Comparison of ENCODE assay signal across 16 cellular contexts in the genomic region with DNA sequence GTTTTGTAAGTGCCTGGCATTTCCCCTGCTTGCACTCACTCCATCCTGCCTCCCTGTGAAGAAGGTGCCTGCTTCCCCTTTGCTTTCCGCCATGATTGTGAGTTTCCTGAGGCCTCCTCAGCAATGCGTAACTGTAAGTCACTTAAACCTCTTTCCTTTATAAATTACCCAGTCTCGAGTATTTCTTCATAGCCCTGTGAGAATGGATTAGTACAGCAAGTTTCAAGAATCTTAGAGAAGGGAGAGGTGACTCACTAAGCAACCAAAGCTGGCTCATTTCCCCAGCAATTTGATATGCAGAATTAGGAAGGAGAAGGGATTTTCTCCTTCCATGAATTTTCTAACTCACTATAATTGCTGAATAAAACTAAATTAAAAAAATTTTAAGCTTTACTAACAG.
A peak's percentile ranks its signal among the peaks of the same experiment; 100 is the strongest.
DNase-seq lines count a peak whose midpoint lies in the region; ATAC-seq and TF ChIP-seq lines count a peak whose summit lies in the region.
"Had no signal": no experiment of that assay in that cellular context is flagged by ENCODE, and none has a peak within 500 bp of the region (broad histone marks: within the 10 kb centered on the region; RNA-seq: fewer than 3 reads in every experiment).

No MANE protein-coding gene starts in this region.

- H3K4me3 ChIP-seq in brain microvascular endothelial cell (ENCODE audit: low read depth, low read length) (no peak overlapping the region), Peyer's patch (no peak overlapping the region)

- no peaks in the 10 kb centered on the region for H3K36me3 ChIP-seq in brain microvascular endothelial cell (replicated peaks)
- H3K36me3 ChIP-seq in Peyer's patch: no peaks in the 10 kb centered on the region

- TF ChIP-seq CTCF in brain microvascular endothelial cell (IDR thresholded peaks at IDR 0.05; ENCODE audit: low read depth, low read length, missing control alignments) (no peak), Peyer's patch (IDR thresholded peaks at IDR 0.05) (no peak)

- DNase-seq in A172 (ENCODE audit: low spot score) (peak; percentile 49), NCI-H460 (ENCODE audit: extremely low read depth, low read depth) (peak; percentile 30), brain microvascular endothelial cell (peak; percentile 11), fibroblast of the conjunctiva (ENCODE audit: low read depth) (peak; percentile 59), Peyer's patch (no peak), NK-92 (lab: John Stamatoyannopoulos, UW; ENCODE audit: unreplicated experiment) (no peak)
- DNase-seq: activated naive CD4-positive, alpha-beta T cell; CD4-positive, CD25-positive, alpha-beta regulatory T cell; HFFc6; Karpas-422; NCI-H446 treated with DMSO at 0.1 percent for 48 hours; T-cell had no signal

- H3K9me3 ChIP-seq in Peyer's patch: no peaks in the 10 kb centered on the region

- no peaks in the 10 kb centered on the region for H3K4me1 ChIP-seq in Peyer's patch

- no peak for ATAC-seq in GM21526 (IDR thresholded peaks at IDR 0.05; ENCODE audit: low FRiP score, unreplicated experiment)
- no peak for ATAC-seq in HG02610 (IDR thresholded peaks at IDR 0.05; ENCODE audit: unreplicated experiment)
- ATAC-seq: activated CD4-positive, CD25-positive, alpha-beta regulatory T cell treated with anti-CD3 and anti-CD28 coated beads, Interleukin-2, amount 50 U/mL, for 24 hours; left lobe of liver; T-cell had no signal

- no peaks in the 10 kb centered on the region for H3K27me3 ChIP-seq in brain microvascular endothelial cell (replicated peaks)
- no peaks in the 10 kb centered on the region for H3K27me3 ChIP-seq in Peyer's patch

- in situ Hi-C loops in brain microvascular endothelial cell (cut with HindIII; ENCODE audit: low pct_ligation_motif_present, low sequenced_read_pairs): no loop called here

- H3K27ac ChIP-seq in brain microvascular endothelial cell: no peak overlapping the region
- H3K27ac ChIP-seq in Peyer's patch: no peak overlapping the region

- TF ChIP-seq POLR2A in Peyer's patch (IDR thresholded peaks at IDR 0.05): no peak

Comparison
In these comparisons a context has a peak if more than half of its experiments do, and no peak if none do; other contexts are left out.
1. DNase-seq: peak in A172 (single experiment), NCI-H460 (single experiment), brain microvascular endothelial cell (single experiment) and fibroblast of the conjunctiva (single experiment); none in Peyer's patch (0 of 3) and NK-92 (single experiment).